Comparison of ENCODE assay signal across 10 cellular contexts in the genomic region with DNA sequence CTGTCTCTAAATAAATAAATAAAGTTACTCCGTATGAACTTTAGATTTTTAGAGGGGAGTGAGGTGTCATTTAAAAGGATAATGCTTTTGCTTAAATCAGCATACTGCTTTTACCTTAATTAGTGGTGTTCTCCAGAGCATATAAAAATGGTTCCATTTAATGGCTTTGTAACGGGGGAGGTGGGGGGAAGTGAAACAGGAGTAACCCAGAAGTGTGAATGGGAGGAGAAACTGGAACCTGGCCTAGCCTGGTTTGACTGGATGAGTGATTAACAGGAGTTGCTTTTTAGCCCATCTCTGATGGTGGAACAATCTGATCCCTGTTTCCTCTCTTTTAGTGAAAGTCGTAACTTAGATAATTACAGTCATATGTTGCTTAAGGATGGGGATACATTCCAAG. TPM values are rescaled to one million over a fixed set of nuclear protein-coding genes. Genes with fewer than 3 reads are reported as not detected.
A peak's percentile ranks its signal among the peaks of the same experiment; 100 is the strongest.
DNase-seq lines count a peak whose midpoint lies in the region; ATAC-seq and TF ChIP-seq lines count a peak whose summit lies in the region.
"Had no signal": no experiment of that assay in that cellular context is flagged by ENCODE, and none has a peak within 500 bp of the region (broad histone marks: within the 10 kb centered on the region; RNA-seq: fewer than 3 reads in every experiment).

No MANE protein-coding gene starts in this region.

- no peak for TF ChIP-seq CTCF in OCI-LY3 (IDR thresholded peaks at IDR 0.05; ENCODE audit: low read depth, low read length)
- no peak for TF ChIP-seq CTCF in epithelial cell of proximal tubule (conservative IDR thresholded peaks at IDR 0.05; ENCODE audit: low read depth, low read length)

- H3K4me1 Mint-ChIP-seq in T-helper 1 cell treated with Interleukin-12 subunit alpha and Interleukin-12 subunit beta and Interleukin-4 antibody, amounts not matched to agents 30 μg/mL and 1 μg/mL, for 36 hours (ENCODE audit: low read depth), result peaks cover 51% of the 10 kb centered on the region
- peaks cover 48% of the 10 kb centered on the region for H3K4me1 Mint-ChIP-seq in stimulated activated memory B cell treated with anti-CD40 and anti-IgM and Interleukin-4, amounts not matched to agents 10 μg/mL and 1 μg/mL and 100 μg/mL, for 72 hours

- H3K79me2 ChIP-seq in OCI-LY3 (ENCODE audit: low read length), result peaks cover 57% of the 10 kb centered on the region

- H4K20me1 ChIP-seq in OCI-LY3 (ENCODE audit: insufficient read depth, low read length), result no peaks in the 10 kb centered on the region

- peak overlapping the region; percentile 97 for H3K4me3 Mint-ChIP-seq in T-helper 1 cell treated with Interleukin-12 subunit alpha and Interleukin-12 subunit beta and Interleukin-4 antibody, amounts not matched to agents 30 μg/mL and 1 μg/mL, for 36 hours
- H3K4me3 Mint-ChIP-seq in stimulated activated memory B cell treated with anti-CD40 and anti-IgM and Interleukin-4, amounts not matched to agents 10 μg/mL and 1 μg/mL and 100 μg/mL, for 72 hours, result peak overlapping the region; percentile 84

- H3K9me3 Mint-ChIP-seq in T-helper 1 cell treated with Interleukin-12 subunit alpha and Interleukin-12 subunit beta and Interleukin-4 antibody, amounts not matched to agents 30 μg/mL and 1 μg/mL, for 36 hours, result no peaks in the 10 kb centered on the region
- H3K9me3 Mint-ChIP-seq in stimulated activated memory B cell treated with anti-CD40 and anti-IgM and Interleukin-4, amounts not matched to agents 10 μg/mL and 1 μg/mL and 100 μg/mL, for 72 hours, result no peaks in the 10 kb centered on the region

- H3K27me3 ChIP-seq in OCI-LY3 (ENCODE audit: low read depth, low read length), result peaks cover 1% of the 10 kb centered on the region

- H3K4me1 ChIP-seq in OCI-LY3 (ENCODE audit: low read length), result peaks cover 43% of the 10 kb centered on the region

- H3K9me3 ChIP-seq in OCI-LY3 (ENCODE audit: insufficient read depth, low read length), result no peaks in the 10 kb centered on the region

- no peak overlapping the region for H3K9ac ChIP-seq in OCI-LY3 (ENCODE audit: low read length)

- peaks cover 25% of the 10 kb centered on the region for H3K36me3 ChIP-seq in OCI-LY3 (replicated peaks; ENCODE audit: low read depth, low read length)

- H3K4me3 ChIP-seq in OCI-LY3 (ENCODE audit: low read length), result peak overlapping the region; percentile 84
- H3K4me3 ChIP-seq in epithelial cell of proximal tubule (ENCODE audit: low read depth, low read length), result peak overlapping the region; percentile 93

- no peak for ATAC-seq in stimulated activated memory B cell treated with anti-CD40 and anti-IgM and Interleukin-4, amounts not matched to agents 10 μg/mL and 1 μg/mL and 100 μg/mL, for 72 hours
- ATAC-seq in HG03175 (IDR thresholded peaks at IDR 0.05; ENCODE audit: unreplicated experiment), result no peak

- peaks cover 27% of the 10 kb centered on the region for H3K36me3 Mint-ChIP-seq in T-helper 1 cell treated with Interleukin-12 subunit alpha and Interleukin-12 subunit beta and Interleukin-4 antibody, amounts not matched to agents 30 μg/mL and 1 μg/mL, for 36 hours (ENCODE audit: low read depth)
- peaks cover 15% of the 10 kb centered on the region for H3K36me3 Mint-ChIP-seq in stimulated activated memory B cell treated with anti-CD40 and anti-IgM and Interleukin-4, amounts not matched to agents 10 μg/mL and 1 μg/mL and 100 μg/mL, for 72 hours

- H2AFZ ChIP-seq in OCI-LY3 (ENCODE audit: low read depth, low read length), result no peak overlapping the region

- DNase-seq in T-helper 1 cell (no peak), epithelial cell of proximal tubule (ENCODE audit: low read depth) (no peak), NCI-H2227 treated with DMSO at 0.1 percent for 48 hours (lab: John Stamatoyannopoulos, UW) (no peak), AG08395 (ENCODE audit: low spot score) (no peak)

- peak overlapping the region; percentile 86 for H3K27ac Mint-ChIP-seq in T-helper 1 cell treated with Interleukin-12 subunit alpha and Interleukin-12 subunit beta and Interleukin-4 antibody, amounts not matched to agents 30 μg/mL and 1 μg/mL, for 36 hours
- H3K27ac Mint-ChIP-seq in stimulated activated memory B cell treated with anti-CD40 and anti-IgM and Interleukin-4, amounts not matched to agents 10 μg/mL and 1 μg/mL and 100 μg/mL, for 72 hours, result peak overlapping the region; percentile 82

- H3K27ac ChIP-seq in OCI-LY3 (ENCODE audit: low read length), result peak overlapping the region; percentile 75
- H3K27ac ChIP-seq: SK-N-MC had no signal

- peaks cover 15% of the 10 kb centered on the region for H3K27me3 Mint-ChIP-seq in T-helper 1 cell treated with Interleukin-12 subunit alpha and Interleukin-12 subunit beta and Interleukin-4 antibody, amounts not matched to agents 30 μg/mL and 1 μg/mL, for 36 hours (ENCODE audit: low read depth)
- H3K27me3 Mint-ChIP-seq in stimulated activated memory B cell treated with anti-CD40 and anti-IgM and Interleukin-4, amounts not matched to agents 10 μg/mL and 1 μg/mL and 100 μg/mL, for 72 hours, result no peaks in the 10 kb centered on the region

- H3K4me2 ChIP-seq in OCI-LY3 (ENCODE audit: low read length), result peak overlapping the region; percentile 88

RNA-seq across cellular contexts. Expression of a gene that starts 1.6 kb away (rescaled TPM):
- 171 and 198 TPM in 2 replicates for total RNA-seq in epithelial cell of proximal tubule

RNA-seq across cellular contexts. Expression of a gene that starts 36.5 kb away (rescaled TPM):
- not detected in 2 replicates for total RNA-seq in epithelial cell of proximal tubule
- total RNA-seq: LHCN-M2 had no signal

RNA-seq across cellular contexts. Expression of a gene that starts 40.7 kb away (rescaled TPM):
- total RNA-seq in epithelial cell of proximal tubule, result not detected in 2 replicates
- total RNA-seq: LHCN-M2 had no signal
